Comparison of ENCODE assay signal across 6 cellular contexts in the genomic region with DNA sequence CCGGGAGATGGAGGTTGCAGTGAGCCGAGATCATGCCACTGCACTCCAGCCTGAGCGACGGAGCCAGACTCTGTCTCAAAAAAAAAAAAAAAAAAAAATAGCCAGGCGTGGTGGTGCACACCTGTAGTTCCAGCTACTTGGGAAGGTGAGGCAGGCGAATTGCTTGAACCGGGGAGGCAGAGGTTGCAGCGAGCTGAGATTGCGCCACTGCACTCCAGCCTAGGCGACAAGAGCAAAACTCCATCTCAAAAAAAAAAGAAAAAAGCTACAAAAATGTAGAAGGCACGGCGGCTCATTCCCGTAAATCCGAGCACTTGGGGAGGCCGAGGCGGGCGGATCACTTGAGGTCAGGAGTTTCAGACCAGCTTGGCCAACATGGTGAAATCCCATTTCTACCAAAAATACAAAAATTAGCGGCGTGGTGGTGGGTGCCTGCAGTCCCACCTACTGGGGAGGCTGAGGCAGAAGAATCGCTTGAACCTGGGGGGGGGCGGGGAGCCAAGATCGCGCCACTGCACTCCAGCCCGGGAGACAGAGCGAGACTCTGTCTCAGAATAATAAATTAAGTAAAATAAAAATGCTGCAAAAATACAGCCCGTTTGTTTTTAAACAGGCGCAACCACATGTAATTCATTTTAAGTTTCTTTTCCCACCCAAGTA. TPM values are rescaled to one million over a fixed set of nuclear protein-coding genes. Genes with fewer than 3 reads are reported as not detected.
DNase-seq lines count a peak whose midpoint lies in the region; ATAC-seq, FAIRE-seq and TF ChIP-seq lines count a peak whose summit lies in the region.
"Not testable (repeated sequence)": the region's sequence is repeated elsewhere in the genome, so short reads cannot be mapped to it uniquely, and the experiment has no call there.

No MANE protein-coding gene starts in this region.

- not testable (repeated sequence) for H3K36me3 Mint-ChIP-seq in astrocyte (ENCODE audit: low read depth, unreplicated experiment); naive B cell

- DNase-seq in DND-41; Peyer's patch; astrocyte (ENCODE audit: low read depth); fibroblast of villous mesenchyme (ENCODE audit: low read depth); naive B cell; substantia nigra (lab: John Stamatoyannopoulos, UW): not testable (repeated sequence)

- peaks cover 55% of the 10 kb centered on the region for H3K4me1 ChIP-seq in DND-41 (ENCODE audit: insufficient read depth, low read length)
- H3K4me1 ChIP-seq in Peyer's patch = peaks cover 8 to 67% (median 20%) of the 10 kb centered on the region in 4 donors
- peaks cover 25% of the 10 kb centered on the region for H3K4me1 ChIP-seq in astrocyte (ENCODE audit: insufficient read depth, low read length)

- peaks cover 25% of the 10 kb centered on the region for H3K36me3 ChIP-seq in DND-41 (ENCODE audit: insufficient read depth, low read length)
- H3K36me3 ChIP-seq in Peyer's patch = peaks cover 0 to 19% (median 0%) of the 10 kb centered on the region in 3 donors
- H3K36me3 ChIP-seq in astrocyte (ENCODE audit: insufficient read depth, low read length) = not testable (repeated sequence)

- ATAC-seq in DND-41 (ENCODE audit: insufficient read depth, low read depth); naive B cell (ENCODE audit: low read depth in 2 of 2): not testable (repeated sequence)

- peak overlapping the region; percentile 35 to 77; a peak in 3 of 4 replicates for H3K4me3 ChIP-seq in DND-41 (ENCODE audit: low read depth in 1 of 2, low read length in 2 of 2)
- H3K4me3 ChIP-seq in Peyer's patch = peak overlapping the region; percentile 58 to 80 (median 74)
- H3K4me3 ChIP-seq in astrocyte (ENCODE audit: insufficient read depth, low read depth, low read length) = peak overlapping the region; percentile 80
- H3K4me3 ChIP-seq in fibroblast of villous mesenchyme (ENCODE audit: low read depth, low read length) = peak overlapping the region; percentile 65

- H3K79me2 ChIP-seq in DND-41 (ENCODE audit: insufficient read depth, low read length) (peaks cover 25% of the 10 kb centered on the region), astrocyte (ENCODE audit: insufficient read depth, low read length) (peaks cover 54% of the 10 kb centered on the region)

- H3K27me3 Mint-ChIP-seq in astrocyte (ENCODE audit: low read depth, unreplicated experiment); naive B cell: not testable (repeated sequence)

- not testable (repeated sequence) for H3K9me3 ChIP-seq in DND-41 (ENCODE audit: insufficient read depth, low read length, severe bottlenecking); Peyer's patch; astrocyte (ENCODE audit: insufficient read depth, low read depth, low read length)

- peak overlapping the region; percentile 91 for H3K4me2 ChIP-seq in DND-41 (ENCODE audit: insufficient read depth, low read length)
- peak overlapping the region; percentile 93 for H3K4me2 ChIP-seq in astrocyte (ENCODE audit: low read length)

- TF ChIP-seq POLR2A in Peyer's patch (IDR thresholded peaks at IDR 0.05) = not testable (repeated sequence)

- H3K27ac Mint-ChIP-seq in astrocyte (ENCODE audit: unreplicated experiment) (peak overlapping the region; percentile 86), naive B cell (peak overlapping the region in 3 of 6 donors; percentile 44 to 93 (median 68))

- TF ChIP-seq CTCF in DND-41 (IDR thresholded peaks at IDR 0.05; ENCODE audit: borderline replicate concordance, extremely low read depth, low read length, poor library complexity, severe bottlenecking); Peyer's patch (IDR thresholded peaks at IDR 0.05); astrocyte (IDR thresholded peaks at IDR 0.05; ENCODE audit: insufficient read depth, low read depth, low read length); fibroblast of villous mesenchyme (IDR thresholded peaks at IDR 0.05; ENCODE audit: insufficient read depth, low read depth, low read length): not testable (repeated sequence)

- H2AFZ ChIP-seq in DND-41 (ENCODE audit: low read depth, low read length) = peak overlapping the region; percentile 68; the same call in 1 of the 2 replicates
- peak overlapping the region; percentile 71 for H2AFZ ChIP-seq in astrocyte (ENCODE audit: low read depth, low read length)

- H3K9me3 Mint-ChIP-seq in astrocyte (ENCODE audit: unreplicated experiment); naive B cell: not testable (repeated sequence)

- H3K9ac ChIP-seq in DND-41 (ENCODE audit: low read depth, low read length) (peak overlapping the region; percentile 89), astrocyte (ENCODE audit: low read length) (peak overlapping the region; percentile 85)

- H3K4me3 Mint-ChIP-seq in astrocyte (ENCODE audit: unreplicated experiment) = peak overlapping the region; percentile 84
- H3K4me3 Mint-ChIP-seq in naive B cell = peak overlapping the region; percentile 74 to 90 (median 84)

- FAIRE-seq in astrocyte (lab: Jason Lieb, UNC) = not testable (repeated sequence)

- H4K20me1 ChIP-seq in DND-41 (ENCODE audit: insufficient read depth, low read length) (peaks cover 44% of the 10 kb centered on the region), astrocyte (ENCODE audit: insufficient read depth, low read length) (peaks cover 56% of the 10 kb centered on the region)

- H3K27me3 ChIP-seq in DND-41 (ENCODE audit: insufficient read depth, low read length, poor library complexity); Peyer's patch; astrocyte (ENCODE audit: insufficient read depth, low read length): not testable (repeated sequence)

- peak overlapping the region; percentile 89 for H3K27ac ChIP-seq in DND-41 (ENCODE audit: low read length)
- H3K27ac ChIP-seq in Peyer's patch = peak overlapping the region; percentile 87 to 100 (median 100)
- H3K27ac ChIP-seq in astrocyte (ENCODE audit: low read depth, low read length) = peak overlapping the region; percentile 87
- peak overlapping the region; percentile 96 for H3K27ac ChIP-seq in substantia nigra (ENCODE audit: low read depth, low read length, poor library complexity, severe bottlenecking)

- H3K4me1 Mint-ChIP-seq in astrocyte (ENCODE audit: low read depth, unreplicated experiment) (peaks cover 19% of the 10 kb centered on the region), naive B cell (peaks cover 28 to 37% (median 36%) of the 10 kb centered on the region in 3 donors)

RNA-seq across cellular contexts. Expression of a gene that starts 1.4 kb away (rescaled TPM):
- total RNA-seq in Peyer's patch (100 to 1,000 TPM; 174 to 409 (median 322) TPM), astrocyte (188 and 218 TPM in 2 replicates), fibroblast of villous mesenchyme (151 and 218 TPM in 2 replicates)
- polyA plus RNA-seq in naive B cell (ENCODE audit: low read depth in 6 of 6) = 10 to 100 TPM; 22.7 to 53.2 (median 40.2) TPM

RNA-seq across cellular contexts. Expression of a gene that starts 9.0 kb away (rescaled TPM):
- total RNA-seq in Peyer's patch (10 to 100 TPM in 2 of 4 donors, 1 to 10 TPM in 1, not detected in 1; 4.0 to 14.8 (median 13.3) TPM), astrocyte (0.09 TPM in 1 of 2 replicates, not detected in the other), fibroblast of villous mesenchyme (under 0.01 TPM in 1 of 2 replicates, not detected in the other)
- not detected for polyA plus RNA-seq in naive B cell (ENCODE audit: low read depth in 6 of 6)

RNA-seq across cellular contexts. Expression of a gene that starts 11.4 kb away (rescaled TPM):
- total RNA-seq in Peyer's patch (not detected), astrocyte (not detected in 2 replicates), fibroblast of villous mesenchyme (not detected in 2 replicates)
- not detected for polyA plus RNA-seq in naive B cell (ENCODE audit: low read depth in 6 of 6)

RNA-seq across cellular contexts. Expression of a gene that starts 12.4 kb away (rescaled TPM):
- total RNA-seq in Peyer's patch (not detected), astrocyte (0.17 TPM in 1 of 2 replicates, not detected in the other), fibroblast of villous mesenchyme (not detected in 2 replicates)
- not detected for polyA plus RNA-seq in naive B cell (ENCODE audit: low read depth in 6 of 6)

RNA-seq across cellular contexts. Expression of a gene that starts 14.7 kb away (rescaled TPM):
- 1 to 10 TPM in 2 of 4 donors, not detected in 2; 1.3 to 1.9 TPM for total RNA-seq in Peyer's patch
- total RNA-seq in astrocyte = 1.2 and 1.3 TPM in 2 replicates
- total RNA-seq in fibroblast of villous mesenchyme = under 0.01 and 0.64 TPM in 2 replicates
- not detected for polyA plus RNA-seq in naive B cell (ENCODE audit: low read depth in 6 of 6)
